ENCODE assay signal across 19 cellular contexts in genomic region chr17:66949501-66949900, GRCh38. TPM values are rescaled to one million over a fixed set of nuclear protein-coding genes. Genes with fewer than 3 reads are reported as not detected.
DNase-seq lines count a peak whose midpoint lies in the region; ATAC-seq, FAIRE-seq and TF ChIP-seq lines count a peak whose summit lies in the region.
"Had no signal": no experiment of that assay in that cellular context is flagged by ENCODE, and none has a peak within 500 bp of the region (broad histone marks: within the 10 kb centered on the region; RNA-seq: fewer than 3 reads in every experiment).

No MANE protein-coding gene starts in this region.

- H3K4me1 ChIP-seq in K562 (replicated peaks in 1 of 2; ENCODE audit: control insufficient read depth in 2 of 2, insufficient read depth in 2 of 2, low read length in 2 of 2) (no peaks in the 10 kb centered on the region), osteoblast (ENCODE audit: insufficient read depth, low read length) (peaks cover 10% of the 10 kb centered on the region), esophagus squamous epithelium (peaks cover 4 to 49% (median 16%) of the 10 kb centered on the region in 3 donors)
- H3K4me1 ChIP-seq: left lung had no signal

- H3K4me3 ChIP-seq in K562 (no peak overlapping the region), osteoblast (ENCODE audit: insufficient read depth, low read length) (no peak overlapping the region), esophagus squamous epithelium (no peak overlapping the region)
- H3K4me3 ChIP-seq: GM23338, hepatocyte, left lung had no signal

- WGBS in K562 (ENCODE audit: insufficient coverage, low coverage, missing lambda C conversion rate), result 3% methylated on average over 10 of the region's 10 CpGs
- 59 to 69% methylated on average over 10 of the region's 10 CpGs for WGBS in esophagus squamous epithelium, 2 donors

- CTCF ChIA-PET in K562 (lab: Yijun Ruan, JAX; ENCODE audit: low intra/inter-chr PET ratio), result no interaction called here

- H3K27ac ChIP-seq in K562 (ENCODE audit: extremely low read depth, low read depth, low read length), result no peak overlapping the region
- no peak overlapping the region for H3K27ac ChIP-seq in osteoblast (ENCODE audit: low read depth, low read length)
- no peak overlapping the region for H3K27ac ChIP-seq in esophagus squamous epithelium
- H3K27ac ChIP-seq: left lung, WERI-Rb-1 had no signal

- no peak for TF ChIP-seq EP300 in K562 (IDR thresholded peaks at IDR 0.05; ENCODE audit: low read length)

- H3K27me3 ChIP-seq in K562 (ENCODE audit: control insufficient read depth in 2 of 2, insufficient read depth in 2 of 2, low read length in 2 of 2) (peaks cover 45 to 92% of the 10 kb centered on the region in 2 experiments), osteoblast (ENCODE audit: insufficient read depth, low read length) (peaks cover 66% of the 10 kb centered on the region), esophagus squamous epithelium (peaks cover 0 to 55% (median 0%) of the 10 kb centered on the region in 4 donors)
- H3K27me3 ChIP-seq: hepatocyte had no signal

- H3K36me3 ChIP-seq in K562 (ENCODE audit: control insufficient read depth, insufficient read depth, low read length), result no peaks in the 10 kb centered on the region
- no peaks in the 10 kb centered on the region for H3K36me3 ChIP-seq in osteoblast (ENCODE audit: insufficient read depth, low read length)
- H3K36me3 ChIP-seq in esophagus squamous epithelium, result no peaks in the 10 kb centered on the region
- H3K36me3 ChIP-seq: left lung, WERI-Rb-1 had no signal

- peak; percentile 71 for FAIRE-seq in HTR-8/SVneo (lab: Jason Lieb, UNC)
- FAIRE-seq in K562 (lab: Jason Lieb, UNC), result no peak

- TF ChIP-seq CTCF in K562 (IDR thresholded peaks at IDR 0.05 in 2 of 3, conservative IDR thresholded peaks at IDR 0.05 in 1 of 3; ENCODE audit: insufficient read depth in 2 of 3, low read depth in 1 of 3, low read length in 3 of 3) (no peak), osteoblast (IDR thresholded peaks at IDR 0.05; ENCODE audit: extremely low read depth, low read depth, low read length) (no peak), esophagus squamous epithelium (IDR thresholded peaks at IDR 0.05) (no peak)

- DNase-seq in DMS153 (lab: John Stamatoyannopoulos, UW) (peak; percentile 21), HTR-8/SVneo (ENCODE audit: insufficient read length, low spot score) (no peak), K562 (ENCODE audit: extremely low read depth in 1 of 4, low spot score in 3 of 4) (no peak), osteoblast (ENCODE audit: insufficient read length, low spot score, missing footprints) (peak; percentile 47), HuH-7.5 (ENCODE audit: low spot score) (no peak), esophagus squamous epithelium (lab: John Stamatoyannopoulos, UW) (no peak)
- DNase-seq: activated CD8-positive, alpha-beta memory T cell treated with anti-CD3 and anti-CD28 coated beads for 24 hours; activated effector memory CD4-positive, alpha-beta T cell treated with Interleukin-2 at 50 U/mL for 16 hours; CD4-positive, alpha-beta memory T cell; erythroblast; NCI-H1694; stimulated activated CD4-positive, alpha-beta T cell treated with anti-CD3 and anti-CD28 coated beads, Interleukin-1b, Interleukin-23, amount 100 ng/mL, for 48 hours; trophoblast cell; WERI-Rb-1 had no signal

- intact Hi-C loops in K562 (cut with micrococcal nuclease) (no loop called here), esophagus squamous epithelium (cut with DNase I) (no loop called here)

- no TSS peak for BruUV-seq in K562 (replicated peaks; lab: Mats Ljungman, UMichigan)

- H3K79me2 ChIP-seq in K562 (ENCODE audit: control insufficient read depth, insufficient read depth, low read length) (no peaks in the 10 kb centered on the region), osteoblast (ENCODE audit: insufficient read depth, low read length) (no peaks in the 10 kb centered on the region)
- H3K79me2 ChIP-seq: hepatocyte had no signal

- in situ Hi-C loops in K562 (cut with MboI), result no loop called here

- ATAC-seq in K562 (no peak), GM18498 (IDR thresholded peaks at IDR 0.05; ENCODE audit: unreplicated experiment) (no peak)
- ATAC-seq: GM23338, left lung had no signal

- no peaks in the 10 kb centered on the region; the same call in 1 of the 2 replicates for H4K20me1 ChIP-seq in K562 (replicated peaks; ENCODE audit: control insufficient read depth, insufficient read depth, low read length)
- no peaks in the 10 kb centered on the region for H4K20me1 ChIP-seq in osteoblast (ENCODE audit: insufficient read depth, low read length)

- H3K9me1 ChIP-seq in K562 (ENCODE audit: control insufficient read depth, insufficient read depth, low read length), result no peaks in the 10 kb centered on the region

- no peaks in the 10 kb centered on the region for H3K9me3 ChIP-seq in K562 (replicated peaks; ENCODE audit: control insufficient read depth, insufficient read depth, low read depth, low read length)
- H3K9me3 ChIP-seq in osteoblast (ENCODE audit: low read depth, low read length), result no peaks in the 10 kb centered on the region
- H3K9me3 ChIP-seq in esophagus squamous epithelium, result no peaks in the 10 kb centered on the region
- H3K9me3 ChIP-seq: left lung had no signal

- no peak for TF ChIP-seq POLR2A in K562 (conservative IDR thresholded peaks at IDR 0.05)
- TF ChIP-seq POLR2A in esophagus squamous epithelium (IDR thresholded peaks at IDR 0.05), result no peak

- no peak overlapping the region for H3K9ac ChIP-seq in K562 (ENCODE audit: insufficient read depth in 1 of 2, low read depth in 2 of 2, low read length in 2 of 2)

- POLR2A ChIA-PET in K562 (lab: Yijun Ruan, JAX), result interaction anchor here (0.6 to 1.2 kb wide), 2 partner anchors 8 to 1503 kb away, joined by 3 to 5 read pairs; no protein-coding TSS in a partner anchor

- H2AFZ ChIP-seq in K562 (ENCODE audit: low read depth, low read length) (no peak overlapping the region), osteoblast (ENCODE audit: low read length) (no peak overlapping the region)
- H2AFZ ChIP-seq: GM23338, hepatocyte had no signal

- H3K4me2 ChIP-seq in K562 (ENCODE audit: insufficient read depth, low read length), result no peak overlapping the region
- H3K4me2 ChIP-seq in osteoblast (ENCODE audit: insufficient read depth, low read length), result no peak overlapping the region
- H3K4me2 ChIP-seq: GM23338, hepatocyte had no signal

- TF ChIP-seq RAD21 in K562 (CRISPR knock-in tag; conservative IDR thresholded peaks at IDR 0.05 in 1 of 2, IDR thresholded peaks at IDR 0.05 in 1 of 2), result no peak

TF ChIP-seq in K562, 482 proteins besides CTCF, POLR2A, EP300 and RAD21:
- TF ChIP-seq, protein P1, sequence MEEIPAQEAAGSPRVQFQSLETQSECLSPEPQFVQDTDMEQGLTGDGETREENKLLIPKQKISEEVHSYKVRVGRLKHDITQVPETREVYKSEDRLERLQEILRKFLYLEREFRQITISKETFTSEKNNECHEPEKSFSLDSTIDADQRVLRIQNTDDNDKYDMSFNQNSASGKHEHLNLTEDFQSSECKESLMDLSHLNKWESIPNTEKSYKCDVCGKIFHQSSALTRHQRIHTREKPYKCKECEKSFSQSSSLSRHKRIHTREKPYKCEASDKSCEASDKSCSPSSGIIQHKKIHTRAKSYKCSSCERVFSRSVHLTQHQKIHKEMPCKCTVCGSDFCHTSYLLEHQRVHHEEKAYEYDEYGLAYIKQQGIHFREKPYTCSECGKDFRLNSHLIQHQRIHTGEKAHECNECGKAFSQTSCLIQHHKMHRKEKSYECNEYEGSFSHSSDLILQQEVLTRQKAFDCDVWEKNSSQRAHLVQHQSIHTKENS (CRISPR knock-in tag; IDR thresholded peaks at IDR 0.05), result no peak
- TF ChIP-seq RFX1 (IDR thresholded peaks at IDR 0.05), result 0 out of 2 replicates have a peak, but pooled peaks have one; percentile 15
TF ChIP-seq in K562: peak in this region for 1.

RNA-seq across cellular contexts. Expression of gene CACNG4, which starts 15.0 kb away (rescaled TPM):
- not detected in 2 replicates for total RNA-seq in K562 (2011; cell fraction: chromatin; rRNA removed; ENCODE audit: low replicate concordance)
- not detected in 2 replicates for total RNA-seq in K562 (2011; cell fraction: nucleolus; rRNA removed)
- total RNA-seq in K562 (2011; cell fraction: nucleoplasm; rRNA removed), result not detected in 2 replicates
- not detected in 2 replicates for total RNA-seq in K562 (2014; rRNA removed)
- total RNA-seq in K562 (2014; rRNA removed; fragmentation: Illumina TruSeq; extraction: Trizol), result not detected in 2 replicates
- total RNA-seq in K562 (2015; rRNA removed; fragmentation: Illumina TruSeq; extraction: Trizol), result not detected in 2 replicates
- 0.07 TPM in 1 of 2 replicates, not detected in the other for total RNA-seq in K562 (2021)
- not detected in 2 replicates for polyA plus RNA-seq in K562 (2011; rRNA removed)
- not detected in 2 replicates for polyA plus RNA-seq in K562 (2011; cell fraction: cytosol; rRNA removed)
- polyA plus RNA-seq in K562 (2011; cell fraction: nucleus; rRNA removed), result not detected in 2 replicates
- not detected in 2 replicates for polyA plus RNA-seq in K562 (2012)
- not detected in 2 replicates for polyA plus RNA-seq in K562 (2014; fragmentation: Illumina TruSeq; extraction: Trizol)
- not detected for polyA plus RNA-seq in K562 (2014; fragmentation: Nextera tagmentation; extraction: Ambion mirVana)
- polyA plus RNA-seq in K562 (2014; rRNA removed), result not detected in 2 replicates
- polyA minus RNA-seq in K562 (2011; rRNA and poly(A)+ RNA removed), result not detected in 2 replicates
- polyA minus RNA-seq in K562 (2011; cell fraction: cytosol; rRNA and poly(A)+ RNA removed), result not detected in 2 replicates
- polyA minus RNA-seq in K562 (2011; cell fraction: nucleus; rRNA and poly(A)+ RNA removed), result not detected in 2 replicates
- not detected in 2 replicates for total RNA-seq in osteoblast
- total RNA-seq in esophagus squamous epithelium, result under 1 TPM in 3 of 4 donors, not detected in 1; 0.08 to 0.38 (median 0.31) TPM
- total RNA-seq: CD4-positive, alpha-beta memory T cell; renal cortical epithelial cell had no signal
- polyA plus RNA-seq: CD4-positive, alpha-beta memory T cell had no signal

Comparison
In these comparisons a context has a peak if more than half of its experiments do, and no peak if none do; other contexts are left out.
1. DNase-seq: peak in DMS153 (single experiment) and osteoblast (single experiment); none in HTR-8/SVneo (single experiment), K562 (0 of 4), HuH-7.5 (single experiment) and esophagus squamous epithelium (single experiment).